10 cellular contexts compared by ENCODE assay signal in the genomic region with DNA sequence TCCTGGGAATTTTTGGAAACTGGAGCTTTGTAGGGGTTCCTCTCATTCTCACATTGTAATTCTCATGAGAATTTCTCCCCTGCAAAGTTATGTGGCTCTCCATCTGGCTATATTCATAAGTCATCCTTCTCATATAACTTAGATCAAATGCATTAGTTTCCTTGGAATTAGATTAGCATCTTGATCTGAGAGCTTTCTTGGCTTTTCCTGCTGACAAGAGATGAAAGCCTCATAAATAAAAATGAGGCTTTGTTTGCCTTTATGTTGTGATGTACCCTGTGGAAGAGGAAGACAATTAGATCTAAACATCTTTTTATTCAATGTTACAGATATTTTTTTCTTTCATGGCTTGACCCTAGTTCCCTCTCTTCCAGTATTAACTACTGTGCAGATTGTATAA.
"Had no signal": no experiment of that assay in that cellular context is flagged by ENCODE, and none has a peak within 500 bp of the region (broad histone marks: within the 10 kb centered on the region; RNA-seq: fewer than 3 reads in every experiment).

No MANE protein-coding gene starts in this region.

- H3K36me3 ChIP-seq: HAP-1 had no signal

- ATAC-seq: HCT116, HepG2 had no signal

- H3K27ac Mint-ChIP-seq: HFFc6, IgD-negative memory B cell had no signal

- H3K9me3 ChIP-seq: HAP-1 had no signal

- H3K9ac ChIP-seq: GM23248 had no signal

- H2AFZ ChIP-seq: GM23248 had no signal

- DNase-seq: GM23248, GOT3, H7, HFFc6, KBM-7 had no signal

- H3K27ac ChIP-seq: GM23248, HL-60 had no signal

- H3K9me3 Mint-ChIP-seq: HFFc6 had no signal

- H3K36me3 Mint-ChIP-seq: IgD-negative memory B cell had no signal

- H3K4me3 Mint-ChIP-seq: HFFc6, IgD-negative memory B cell had no signal

- H3K4me3 ChIP-seq: GM23248, HAP-1 had no signal

- H3K4me1 ChIP-seq: HAP-1 had no signal
